ENCODE assay signal across 10 cellular contexts in genomic region chr3:16060358-16060852, GRCh38.
A peak's percentile ranks its signal among the peaks of the same experiment; 100 is the strongest.
DNase-seq lines count a peak whose midpoint lies in the region; ATAC-seq and TF ChIP-seq lines count a peak whose summit lies in the region.
"Had no signal": no experiment of that assay in that cellular context is flagged by ENCODE, and none has a peak within 500 bp of the region (broad histone marks: within the 10 kb centered on the region; RNA-seq: fewer than 3 reads in every experiment).

No MANE protein-coding gene starts in this region.

- peak overlapping the region; percentile 60 for H3K27ac ChIP-seq in SJCRH30

- no peaks in the 10 kb centered on the region for H3K27me3 Mint-ChIP-seq in osteocyte (ENCODE audit: unreplicated experiment)
- H3K27me3 Mint-ChIP-seq in stimulated activated memory B cell treated with anti-CD40 and anti-IgM and Interleukin-4, amounts not matched to agents 10 μg/mL and 1 μg/mL and 100 μg/mL, for 72 hours: peaks cover 24% of the 10 kb centered on the region

- no peak for ATAC-seq in GM21515 (IDR thresholded peaks at IDR 0.05; ENCODE audit: unreplicated experiment)
- ATAC-seq in stimulated activated memory B cell treated with anti-CD40 and anti-IgM and Interleukin-4, amounts not matched to agents 10 μg/mL and 1 μg/mL and 100 μg/mL, for 72 hours: no peak

- no peaks in the 10 kb centered on the region for H3K36me3 ChIP-seq in SJCRH30

- peak overlapping the region; percentile 24 for H3K4me3 Mint-ChIP-seq in osteocyte (ENCODE audit: unreplicated experiment)
- no peak overlapping the region for H3K4me3 Mint-ChIP-seq in stimulated activated memory B cell treated with anti-CD40 and anti-IgM and Interleukin-4, amounts not matched to agents 10 μg/mL and 1 μg/mL and 100 μg/mL, for 72 hours

- peaks cover 70% of the 10 kb centered on the region for H3K4me1 Mint-ChIP-seq in osteocyte (ENCODE audit: unreplicated experiment)
- H3K4me1 Mint-ChIP-seq in stimulated activated memory B cell treated with anti-CD40 and anti-IgM and Interleukin-4, amounts not matched to agents 10 μg/mL and 1 μg/mL and 100 μg/mL, for 72 hours: no peaks in the 10 kb centered on the region

- H3K27me3 ChIP-seq in SJCRH30: no peaks in the 10 kb centered on the region

- H3K27ac Mint-ChIP-seq in osteocyte (ENCODE audit: unreplicated experiment): peak overlapping the region; percentile 96
- no peak overlapping the region for H3K27ac Mint-ChIP-seq in stimulated activated memory B cell treated with anti-CD40 and anti-IgM and Interleukin-4, amounts not matched to agents 10 μg/mL and 1 μg/mL and 100 μg/mL, for 72 hours

- no peaks in the 10 kb centered on the region for H3K9me3 ChIP-seq in SJCRH30 (replicated peaks)

- no peak for TF ChIP-seq CTCF in osteocyte (IDR thresholded peaks at IDR 0.05)

- DNase-seq in Ammon's horn (ENCODE audit: low spot score): peak; percentile 68
- DNase-seq in SJCRH30: peak; percentile 61 to 74
- DNase-seq in fibroblast of the conjunctiva (ENCODE audit: low read depth): peak; percentile 97
- DNase-seq in osteocyte (ENCODE audit: extremely low spot score, unreplicated experiment): no peak
- DNase-seq in NAMALWA (ENCODE audit: low spot score): no peak
- no peak for DNase-seq in activated CD8-positive, alpha-beta memory T cell treated with anti-CD3 and anti-CD28 coated beads, Interleukin-2, amount 50 U/mL, for 4 hours
- DNase-seq: erythroblast, NCI-H2081 treated with DMSO at 0.1 percent for 48 hours had no signal

- H3K9me3 Mint-ChIP-seq in osteocyte (ENCODE audit: unreplicated experiment): no peaks in the 10 kb centered on the region
- H3K9me3 Mint-ChIP-seq in stimulated activated memory B cell treated with anti-CD40 and anti-IgM and Interleukin-4, amounts not matched to agents 10 μg/mL and 1 μg/mL and 100 μg/mL, for 72 hours: no peaks in the 10 kb centered on the region

- H3K4me3 ChIP-seq in SJCRH30: no peak overlapping the region

- H3K36me3 Mint-ChIP-seq in osteocyte (ENCODE audit: unreplicated experiment): no peaks in the 10 kb centered on the region
- H3K36me3 Mint-ChIP-seq in stimulated activated memory B cell treated with anti-CD40 and anti-IgM and Interleukin-4, amounts not matched to agents 10 μg/mL and 1 μg/mL and 100 μg/mL, for 72 hours: peaks cover 5% of the 10 kb centered on the region

- peaks cover 26% of the 10 kb centered on the region for H3K4me1 ChIP-seq in SJCRH30

Comparison
In these comparisons a context has a peak if more than half of its experiments do, and no peak if none do; other contexts are left out.
1. DNase-seq: peak in Ammon's horn (single experiment), SJCRH30 (2 of 2) and fibroblast of the conjunctiva (single experiment); none in osteocyte (single experiment), NAMALWA (single experiment) and activated CD8-positive, alpha-beta memory T cell treated with anti-CD3 and anti-CD28 coated beads, Interleukin-2, amount 50 U/mL, for 4 hours (single experiment).